1 cellular context compared by ENCODE assay signal in genomic region chr16:89860747-89861304, GRCh38.
A peak's percentile ranks its signal among the peaks of the same experiment; 100 is the strongest.
TF ChIP-seq lines count a peak whose summit lies in the region.

No MANE protein-coding gene starts in this region.

TF ChIP-seq in HepG2, 621 proteins besides CTCF, POLR2A, EP300 and RAD21 (continued from another document and continues in another):
- no peak for TF ChIP-seq ZNF142 (CRISPR knock-in tag; IDR thresholded peaks at IDR 0.05)
- no peak for TF ChIP-seq ZNF557 (CRISPR knock-in tag; IDR thresholded peaks at IDR 0.05)
- no peak for TF ChIP-seq CENPBD1 (CRISPR knock-in tag; IDR thresholded peaks at IDR 0.05; ENCODE audit: borderline replicate concordance, low read depth)
- TF ChIP-seq LRRFIP1 (CRISPR knock-in tag; conservative IDR thresholded peaks at IDR 0.05), result no peak
- TF ChIP-seq DMAP1 (CRISPR knock-in tag; IDR thresholded peaks at IDR 0.05), result peak; percentile 52; the same call in 1 of the 2 replicates
- TF ChIP-seq AKAP8 (CRISPR knock-in tag; IDR thresholded peaks at IDR 0.05), result peak; percentile 86
- TF ChIP-seq JARID2 (CRISPR knock-in tag; IDR thresholded peaks at IDR 0.05; ENCODE audit: insufficient replicate concordance), result no peak
- no peak for TF ChIP-seq ZNF414 (CRISPR knock-in tag; IDR thresholded peaks at IDR 0.05)
- TF ChIP-seq ZBTB4 (CRISPR knock-in tag; IDR thresholded peaks at IDR 0.05; ENCODE audit: borderline replicate concordance), result no peak
- TF ChIP-seq PLRG1 (conservative IDR thresholded peaks at IDR 0.05), result no peak
- no peak for TF ChIP-seq SUZ12 (IDR thresholded peaks at IDR 0.05; ENCODE audit: low read depth, low read length)
- no peak for TF ChIP-seq HNF4G (IDR thresholded peaks at IDR 0.05; ENCODE audit: borderline replicate concordance, low read depth, low read length)
- no peak; the same call in 1 of the 2 replicates for TF ChIP-seq HNF4G (CRISPR knock-in tag; IDR thresholded peaks at IDR 0.05; ENCODE audit: borderline replicate concordance, low read depth)
- TF ChIP-seq ZNF512B (CRISPR knock-in tag; IDR thresholded peaks at IDR 0.05; ENCODE audit: borderline replicate concordance), result no peak
- TF ChIP-seq RFX3 (CRISPR knock-in tag; IDR thresholded peaks at IDR 0.05), result no peak
- no peak for TF ChIP-seq ZNF792 (CRISPR knock-in tag; IDR thresholded peaks at IDR 0.05)
- TF ChIP-seq ZNF331 (CRISPR knock-in tag; IDR thresholded peaks at IDR 0.05), result no peak
- TF ChIP-seq ZNF317 (CRISPR knock-in tag; IDR thresholded peaks at IDR 0.05), result no peak
- no peak for TF ChIP-seq ZNF770 (CRISPR knock-in tag; IDR thresholded peaks at IDR 0.05)
- no peak for TF ChIP-seq ZNF441 (CRISPR knock-in tag; IDR thresholded peaks at IDR 0.05; ENCODE audit: borderline replicate concordance)
- no peak for TF ChIP-seq KLF13 (CRISPR knock-in tag; IDR thresholded peaks at IDR 0.05)
- TF ChIP-seq TP53 (CRISPR knock-in tag; conservative IDR thresholded peaks at IDR 0.05), result no peak
- TF ChIP-seq HDAC6 (IDR thresholded peaks at IDR 0.05; ENCODE audit: low read depth, low read length), result no peak
- no peak for TF ChIP-seq CEBPZ (IDR thresholded peaks at IDR 0.05; ENCODE audit: low read length)
- TF ChIP-seq FOXP1 (IDR thresholded peaks at IDR 0.05), result no peak
- TF ChIP-seq FOXP1 (CRISPR knock-in tag; IDR thresholded peaks at IDR 0.05), result no peak
- TF ChIP-seq ZNF629 (CRISPR knock-in tag; conservative IDR thresholded peaks at IDR 0.05), result no peak
- TF ChIP-seq ZNF687 (CRISPR knock-in tag; IDR thresholded peaks at IDR 0.05), result peak; percentile 81
- TF ChIP-seq KDM1A (CRISPR knock-in tag; IDR thresholded peaks at IDR 0.05), result no peak
